Comparison of ENCODE assay signal across 27 cellular contexts in the genomic region with DNA sequence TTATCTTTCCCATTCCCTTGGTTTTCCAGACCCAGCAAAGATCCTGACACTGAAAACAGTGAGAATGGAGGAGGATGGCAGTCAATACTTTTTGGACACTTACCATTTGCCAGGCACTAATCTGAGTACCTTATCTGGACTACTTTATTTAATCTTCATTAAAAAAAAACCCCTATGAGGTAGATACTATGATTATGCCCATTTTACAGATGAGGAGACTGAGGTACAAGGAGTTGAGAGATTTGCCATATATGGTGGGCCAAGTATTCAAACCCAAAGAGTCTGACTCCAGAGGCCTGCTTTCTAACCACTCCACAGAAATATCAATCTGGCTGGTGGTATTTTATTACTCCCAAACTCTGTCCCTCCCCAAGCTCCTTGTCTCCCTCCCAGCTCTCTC. TPM values are rescaled to one million over a fixed set of nuclear protein-coding genes. Genes with fewer than 3 reads are reported as not detected.
"Had no signal": no experiment of that assay in that cellular context is flagged by ENCODE, and none has a peak within 500 bp of the region (broad histone marks: within the 10 kb centered on the region; RNA-seq: fewer than 3 reads in every experiment).

No MANE protein-coding gene starts in this region.

- H3K27ac ChIP-seq: stomach, suprapubic skin, testis, thoracic aorta, thyroid gland, tibial artery, tibial nerve, upper lobe of left lung, upper lobe of right lung, uterus, vagina had no signal

- ATAC-seq: stimulated activated effector memory CD8-positive, alpha-beta T cell treated with anti-CD3 and anti-CD28 coated beads, Interleukin-12 subunit alpha, Interleukin-12 subunit beta, amount 100 ng/mL, for 72 hours; stimulated activated memory B cell treated with anti-CD40 and anti-IgM and Interleukin-4, amounts not matched to agents 10 μg/mL and 1 μg/mL and 100 μg/mL, for 72 hours; stimulated activated naive B cell treated with anti-CD40 and anti-IgM and Interleukin-4, amounts not matched to agents 10 μg/mL and 1 μg/mL and 100 μg/mL, for 72 hours; stimulated activated naive CD8-positive, alpha-beta T cell treated with anti-CD3 and anti-CD28 coated beads, Interleukin-15, amount 100 ng/mL, for 72 hours; stimulated activated naive CD8-positive, alpha-beta T cell treated with anti-CD3 and anti-CD28 coated beads, Interleukin-15, Interleukin-2, amounts not matched to agents 100 U/mL and 50 U/mL, for 24 hours; upper lobe of right lung had no signal

- H3K9me3 ChIP-seq: stomach, suprapubic skin, testis, thoracic aorta, thyroid gland, tibial artery, tibial nerve, upper lobe of left lung, upper lobe of right lung, uterus, vagina had no signal

- H3K4me3 ChIP-seq: stomach, suprapubic skin, testis, thoracic aorta, thyroid gland, tibial artery, tibial nerve, upper lobe of left lung, upper lobe of right lung, uterus, vagina had no signal

- DNase-seq: stimulated activated CD4-positive, alpha-beta T cell treated with anti-CD3 and anti-CD28 coated beads, Interleukin-2, amount 100 ng/mL, for 48 hours; stimulated activated CD4-positive, alpha-beta T cell treated with anti-CD3 and anti-CD28 coated beads, Interleukin-4, amount 100 ng/mL, for 1 hour; stimulated activated CD4-positive, alpha-beta T cell treated with anti-CD3 and anti-CD28 coated beads, Interleukin-4, amount 100 ng/mL, for 24 hours; stimulated activated CD4-positive, alpha-beta T cell treated with anti-CD3 and anti-CD28 coated beads, Interleukin-4, amount 100 ng/mL, for 4 hours; stimulated activated CD8-positive, alpha-beta memory T cell treated with anti-CD3 and anti-CD28 coated beads, Interleukin-4, amount 100 ng/mL, for 48 hours; stimulated activated naive B cell treated with anti-CD40 and anti-IgM and Interleukin-4, amounts not matched to agents 10 μg/mL and 1 μg/mL and 100 μg/mL, for 72 hours; stimulated activated naive CD4-positive, alpha-beta T cell; stimulated activated naive CD4-positive, alpha-beta T cell treated with Interleukin-2 at 50 U/mL for 16 hours; stimulated activated naive CD8-positive, alpha-beta T cell treated with anti-CD3 and anti-CD28 coated beads, Interleukin-15, amount 100 ng/mL, for 72 hours; stimulated activated naive CD8-positive, alpha-beta T cell treated with anti-CD3 and anti-CD28 coated beads, Interleukin-15, Interleukin-2, amounts not matched to agents 100 U/mL and 50 U/mL, for 24 hours; stomach; substantia nigra; testis; thyroid gland; tibial artery; trophoblast cell; upper lobe of left lung; upper lobe of right lung; uterus had no signal

- H3K27me3 ChIP-seq: testis, thyroid gland, upper lobe of left lung, upper lobe of right lung, uterus, vagina had no signal

- H3K4me1 ChIP-seq: stomach, suprapubic skin, testis, tibial nerve, upper lobe of left lung, upper lobe of right lung, uterus, vagina had no signal

- H3K36me3 ChIP-seq: stomach, suprapubic skin, thoracic aorta, thyroid gland, tibial artery, tibial nerve, upper lobe of left lung, upper lobe of right lung, uterus, vagina had no signal

- FAIRE-seq: urothelium cell line had no signal

RNA-seq across cellular contexts. Expression of gene HCN4, which starts 19.6 kb away (rescaled TPM):
- total RNA-seq: thoracic aorta, tibial nerve, urinary bladder had no signal
- polyA plus RNA-seq: urinary bladder had no signal
